Comparison of ENCODE assay signal across 13 cellular contexts in the genomic region with DNA sequence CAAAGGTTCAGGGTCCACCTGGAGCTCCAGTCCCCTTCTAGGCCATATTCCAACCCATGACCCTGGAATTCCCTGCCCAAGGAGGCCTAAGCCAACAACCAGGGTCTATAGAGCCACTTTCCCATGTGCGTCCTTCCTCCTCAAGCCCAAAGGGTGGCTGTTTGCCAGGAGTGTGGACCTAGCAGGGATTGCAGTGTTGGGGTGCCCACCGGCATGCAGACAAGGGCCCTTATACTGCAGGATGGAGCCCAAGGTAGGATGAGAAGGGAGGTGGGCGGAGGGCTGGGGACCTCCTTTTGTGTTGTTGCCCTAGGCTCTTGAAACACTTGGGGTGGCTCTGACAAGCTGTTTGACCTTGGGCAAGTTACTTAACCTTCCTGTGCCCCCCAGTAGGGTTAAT. TPM values are rescaled to one million over a fixed set of nuclear protein-coding genes. Genes with fewer than 3 reads are reported as not detected.
"Had no signal": no experiment of that assay in that cellular context is flagged by ENCODE, and none has a peak within 500 bp of the region (broad histone marks: within the 10 kb centered on the region; RNA-seq: fewer than 3 reads in every experiment).

No MANE protein-coding gene starts in this region.

- H3K4me3 Mint-ChIP-seq: activated CD4-positive, alpha-beta T cell treated with anti-CD3 and anti-CD28 coated beads, Interleukin-2, amount 10 ng/mL, durations not matched to agents 24 days and 14 days; activated T-helper 17 cell treated with anti-CD3 and anti-CD28 coated beads, Interleukin-2, amount 50 U/mL, for 72 hours; immature natural killer cell; T-helper 1 cell treated with Interleukin-12 subunit alpha and Interleukin-12 subunit beta and Interleukin-4 antibody, amounts not matched to agents 30 μg/mL and 1 μg/mL, for 36 hours had no signal

- H3K9me3 ChIP-seq: breast epithelium, esophagus squamous epithelium, tibial nerve had no signal

- H3K27me3 ChIP-seq: breast epithelium, tibial nerve had no signal

- H3K27ac Mint-ChIP-seq: activated CD4-positive, alpha-beta T cell treated with anti-CD3 and anti-CD28 coated beads, Interleukin-2, amount 10 ng/mL, durations not matched to agents 24 days and 14 days; activated T-helper 17 cell treated with anti-CD3 and anti-CD28 coated beads, Interleukin-2, amount 50 U/mL, for 72 hours; immature natural killer cell; T-helper 1 cell treated with Interleukin-12 subunit alpha and Interleukin-12 subunit beta and Interleukin-4 antibody, amounts not matched to agents 30 μg/mL and 1 μg/mL, for 36 hours had no signal

- ATAC-seq: activated naive CD4-positive, alpha-beta T cell treated with anti-CD3 and anti-CD28 coated beads, Interleukin-2, amount 50 U/mL, for 72 hours; activated T-helper 17 cell treated with anti-CD3 and anti-CD28 coated beads, Interleukin-2, amount 50 U/mL, for 72 hours had no signal

- H3K36me3 Mint-ChIP-seq: activated naive CD4-positive, alpha-beta T cell treated with anti-CD3 and anti-CD28 coated beads, Interleukin-2, amount 50 U/mL, for 72 hours; immature natural killer cell had no signal

- H3K36me3 ChIP-seq: breast epithelium, esophagus squamous epithelium, tibial nerve had no signal

- H3K9me3 Mint-ChIP-seq: activated B cell treated with CpG ODN at 0.5 μM for 24 hours; activated CD4-positive, alpha-beta T cell treated with anti-CD3 and anti-CD28 coated beads, Interleukin-2, amount 10 ng/mL, durations not matched to agents 24 days and 14 days; activated naive CD4-positive, alpha-beta T cell treated with anti-CD3 and anti-CD28 coated beads, Interleukin-2, amount 50 U/mL, for 72 hours; activated T-helper 17 cell treated with anti-CD3 and anti-CD28 coated beads, Interleukin-2, amount 50 U/mL, for 72 hours; immature natural killer cell; T-helper 1 cell treated with Interleukin-12 subunit alpha and Interleukin-12 subunit beta and Interleukin-4 antibody, amounts not matched to agents 30 μg/mL and 1 μg/mL, for 36 hours had no signal

- H3K27me3 Mint-ChIP-seq: activated T-helper 17 cell treated with anti-CD3 and anti-CD28 coated beads, Interleukin-2, amount 50 U/mL, for 72 hours had no signal

- H3K4me3 ChIP-seq: breast epithelium, esophagus squamous epithelium, skin epidermis, tibial nerve had no signal

- DNase-seq: activated B cell treated with CpG ODN at 0.5 μM for 24 hours; activated CD4-positive, alpha-beta T cell treated with anti-CD3 and anti-CD28 coated beads, Interleukin-2, amount 10 ng/mL, durations not matched to agents 24 days and 14 days; activated CD8-positive, alpha-beta memory T cell treated with anti-CD3 and anti-CD28 coated beads for 24 hours; esophagus squamous epithelium; foreskin fibroblast; immature natural killer cell; mammary epithelial cell had no signal

- H3K27ac ChIP-seq: breast epithelium, esophagus squamous epithelium, skin epidermis, tibial nerve had no signal

RNA-seq across cellular contexts. Expression of a gene that starts 32.0 kb away (rescaled TPM):
- total RNA-seq: activated B cell treated with CpG ODN at 0.5 μM for 24 hours; activated CD4-positive, alpha-beta T cell treated with anti-CD3 and anti-CD28 coated beads, Interleukin-2, amount 10 ng/mL, durations not matched to agents 24 days and 14 days had no signal
